ENCODE assay signal across 23 cellular contexts in the genomic region with DNA sequence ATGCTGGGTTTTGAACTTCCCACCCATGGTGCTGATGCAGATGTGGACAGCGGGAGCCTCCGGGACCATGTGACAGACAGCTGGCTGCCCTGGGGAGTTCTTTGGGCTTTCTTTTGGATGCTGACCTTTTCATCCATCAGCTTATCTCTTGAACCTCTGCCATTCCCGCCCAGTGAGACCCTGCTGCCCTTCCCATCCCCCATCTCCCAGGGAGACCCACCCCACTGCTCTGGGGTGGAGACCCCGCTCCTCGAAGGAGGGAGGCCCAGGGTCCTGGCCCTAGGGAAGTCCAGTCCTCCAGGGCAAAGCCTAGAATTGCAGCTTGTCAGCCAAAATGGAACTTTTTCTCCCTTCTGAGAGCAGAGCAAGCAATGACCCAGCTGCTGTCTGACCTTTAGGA.
DNase-seq lines count a peak whose midpoint lies in the region; ATAC-seq, FAIRE-seq and TF ChIP-seq lines count a peak whose summit lies in the region.
"Had no signal": no experiment of that assay in that cellular context is flagged by ENCODE, and none has a peak within 500 bp of the region (broad histone marks: within the 10 kb centered on the region; RNA-seq: fewer than 3 reads in every experiment).

No MANE protein-coding gene starts in this region.

- H3K9me3 ChIP-seq in heart right ventricle (no peaks in the 10 kb centered on the region), endothelial cell of umbilical vein (replicated peaks; ENCODE audit: control insufficient read depth, insufficient read depth, low read length) (no peaks in the 10 kb centered on the region), uterus (no peaks in the 10 kb centered on the region)

- H3K36me3 ChIP-seq in heart right ventricle (no peaks in the 10 kb centered on the region), endothelial cell of umbilical vein (ENCODE audit: control insufficient read depth in 2 of 2, extremely low read depth in 1 of 2, insufficient read depth in 2 of 2, low read length in 2 of 2) (no peaks in the 10 kb centered on the region), uterus (no peaks in the 10 kb centered on the region)

- peaks cover 63% of the 10 kb centered on the region for H3K36me3 Mint-ChIP-seq in osteocyte (ENCODE audit: unreplicated experiment)
- no peaks in the 10 kb centered on the region for H3K36me3 Mint-ChIP-seq in activated naive CD4-positive, alpha-beta T cell treated with anti-CD3 and anti-CD28 coated beads, Interleukin-2, amount 10 ng/mL, durations not matched to agents 7 days and 5 days
- H3K36me3 Mint-ChIP-seq: CD4-positive, CD25-positive, alpha-beta regulatory T cell had no signal

- no peak for FAIRE-seq in endothelial cell of umbilical vein (lab: Jason Lieb, UNC)
- FAIRE-seq: G401.6, H54, RCC 7860 had no signal

- ATAC-seq in heart right ventricle (peak in 1 of 8 donors; percentile 2), Right ventricle myocardium superior (ENCODE audit: poor library complexity) (no peak)

- no peaks in the 10 kb centered on the region for H4K20me1 ChIP-seq in endothelial cell of umbilical vein (replicated peaks; ENCODE audit: control insufficient read depth, extremely low read depth, insufficient read depth, low read length)

- 51 to 58% methylated on average over 5 of the region's 5 CpGs for WGBS in heart right ventricle, 2 donors

- no peak overlapping the region for H3K4me3 ChIP-seq in heart right ventricle
- no peak overlapping the region for H3K4me3 ChIP-seq in endothelial cell of umbilical vein (replicated peaks in 1 of 3; ENCODE audit: insufficient read depth in 1 of 3, low read depth in 1 of 3, low read length in 3 of 3)
- H3K4me3 ChIP-seq in uterus = no peak overlapping the region

- H3K4me2 ChIP-seq in endothelial cell of umbilical vein (ENCODE audit: insufficient read depth, low read length) = no peak overlapping the region

- POLR2A ChIA-PET in endothelial cell of umbilical vein (lab: Charles Lee) = interaction anchor here (0.7 kb wide), 1 partner anchor 75 kb away, joined by 4 read pairs; no protein-coding TSS in a partner anchor

- H3K79me2 ChIP-seq in endothelial cell of umbilical vein (ENCODE audit: control insufficient read depth, insufficient read depth, low read length) = no peaks in the 10 kb centered on the region

- H3K4me1 ChIP-seq in heart right ventricle (peaks cover 51 to 89% (median 72%) of the 10 kb centered on the region in 9 donors), endothelial cell of umbilical vein (ENCODE audit: control insufficient read depth, extremely low read depth, insufficient read depth, low read length) (peaks cover 26% of the 10 kb centered on the region), uterus (peaks cover 0 to 30% of the 10 kb centered on the region in 2 donors)

- H3K27ac Mint-ChIP-seq in osteocyte (ENCODE audit: unreplicated experiment) = peak overlapping the region; percentile 95
- no peak overlapping the region for H3K27ac Mint-ChIP-seq in activated naive CD4-positive, alpha-beta T cell treated with anti-CD3 and anti-CD28 coated beads, Interleukin-2, amount 10 ng/mL, durations not matched to agents 7 days and 5 days

- TF ChIP-seq POLR2A in endothelial cell of umbilical vein (IDR thresholded peaks at IDR 0.05; ENCODE audit: low read depth, low read length) (no peak), uterus (IDR thresholded peaks at IDR 0.05) (no peak)

- H3K9me1 ChIP-seq in endothelial cell of umbilical vein (replicated peaks; ENCODE audit: control insufficient read depth, extremely low read depth, insufficient read depth, low read length) = no peaks in the 10 kb centered on the region

- H3K27me3 Mint-ChIP-seq in osteocyte (ENCODE audit: unreplicated experiment) = no peaks in the 10 kb centered on the region
- H3K27me3 Mint-ChIP-seq in activated naive CD4-positive, alpha-beta T cell treated with anti-CD3 and anti-CD28 coated beads, Interleukin-2, amount 10 ng/mL, durations not matched to agents 7 days and 5 days = peaks cover 55% of the 10 kb centered on the region

- H3K4me1 Mint-ChIP-seq in osteocyte (ENCODE audit: unreplicated experiment) = peaks cover 61% of the 10 kb centered on the region
- peaks cover 25% of the 10 kb centered on the region for H3K4me1 Mint-ChIP-seq in activated naive CD4-positive, alpha-beta T cell treated with anti-CD3 and anti-CD28 coated beads, Interleukin-2, amount 10 ng/mL, durations not matched to agents 7 days and 5 days
- H3K4me1 Mint-ChIP-seq: CD4-positive, CD25-positive, alpha-beta regulatory T cell had no signal

- H3K27me3 ChIP-seq in heart right ventricle (no peaks in the 10 kb centered on the region), endothelial cell of umbilical vein (ENCODE audit: control insufficient read depth in 2 of 2, insufficient read depth in 2 of 2, low read length in 2 of 2) (no peaks in the 10 kb centered on the region), uterus (no peaks in the 10 kb centered on the region)

- intact Hi-C loops in heart right ventricle (cut with DNase I) (loop anchor here in 1 of 10 donors (10.0 kb wide), 1 partner anchor 113 kb away; no protein-coding TSS in a partner anchor), Right ventricle myocardium superior (cut with DNase I) (no loop called here), endothelial cell of umbilical vein (cut with micrococcal nuclease) (loop anchor here (1.0 kb wide), 1 partner anchor 62 kb away; no protein-coding TSS in a partner anchor), uterus (cut with DNase I; ENCODE audit: low total_unique reads) (no loop called here)

- no TSS peak for BruUV-seq in endothelial cell of umbilical vein (replicated peaks; lab: Mats Ljungman, UMichigan)

- CTCF ChIA-PET in endothelial cell of umbilical vein (lab: Charles Lee) = interaction anchor here (0.6 to 4.7 kb wide), 13 partner anchors 11 to 306 kb away, joined by 3 to 53 read pairs (median 5); no protein-coding TSS in a partner anchor
- CTCF ChIA-PET in activated naive CD4-positive, alpha-beta T cell treated with anti-CD3 and anti-CD28 coated beads, Interleukin-2, amount 10 ng/mL, durations not matched to agents 7 days and 5 days (lab: Charles Lee) = interaction anchor here (0.7 to 1.2 kb wide), 2 partner anchors 17 to 60 kb away, joined by 3 to 4 read pairs; no protein-coding TSS in a partner anchor

- TF ChIP-seq CTCF in heart right ventricle (IDR thresholded peaks at IDR 0.05) (no peak), endothelial cell of umbilical vein (IDR thresholded peaks at IDR 0.05; ENCODE audit: extremely low read depth in 1 of 2, insufficient read depth in 1 of 2, low read depth in 1 of 2, low read length in 2 of 2) (no peak), osteocyte (IDR thresholded peaks at IDR 0.05) (no peak), uterus (IDR thresholded peaks at IDR 0.05) (no peak)

- no peak overlapping the region for H2AFZ ChIP-seq in endothelial cell of umbilical vein (ENCODE audit: low read depth, low read length)

- DNase-seq in heart right ventricle (peak; percentile 17 to 43), Right ventricle myocardium superior (no peak), endothelial cell of umbilical vein (ENCODE audit: low read depth, low spot score) (no peak), osteocyte (ENCODE audit: extremely low spot score, unreplicated experiment) (no peak), uterus (no peak), occipital lobe (lab: John Stamatoyannopoulos, UW) (no peak), HT-29 (ENCODE audit: low spot score) (no peak)
- no peak for DNase-seq in activated naive CD4-positive, alpha-beta T cell treated with anti-CD3 and anti-CD28 coated beads, Interleukin-2, amount 10 ng/mL, durations not matched to agents 7 days and 5 days
- DNase-seq: 8988T; CD4-positive, CD25-positive, alpha-beta regulatory T cell; COR-L47; DMS 273 treated with DMSO at 0.1 percent for 48 hours; DND-41; KG1; MV-4-11; NCI-H1694 treated with DMSO at 0.1 percent for 48 hours; NCI-H2107; NCI-H2227 treated with DMSO at 0.1 percent for 48 hours; NCI-H510A treated with DMSO at 0.1 percent for 48 hours; NCI-H774 had no signal

- H3K27ac ChIP-seq in heart right ventricle (peak overlapping the region in 9 of 10 donors; percentile 33 to 87 (median 65)), endothelial cell of umbilical vein (ENCODE audit: insufficient read depth, low read depth, low read length) (peak overlapping the region; percentile 17), uterus (peak overlapping the region; percentile 52 to 73)

- no peaks in the 10 kb centered on the region for H3K9me3 Mint-ChIP-seq in osteocyte (ENCODE audit: unreplicated experiment)
- no peaks in the 10 kb centered on the region for H3K9me3 Mint-ChIP-seq in activated naive CD4-positive, alpha-beta T cell treated with anti-CD3 and anti-CD28 coated beads, Interleukin-2, amount 10 ng/mL, durations not matched to agents 7 days and 5 days

- no peak overlapping the region for H3K4me3 Mint-ChIP-seq in osteocyte (ENCODE audit: unreplicated experiment)
- no peak overlapping the region for H3K4me3 Mint-ChIP-seq in activated naive CD4-positive, alpha-beta T cell treated with anti-CD3 and anti-CD28 coated beads, Interleukin-2, amount 10 ng/mL, durations not matched to agents 7 days and 5 days
- H3K4me3 Mint-ChIP-seq: CD4-positive, CD25-positive, alpha-beta regulatory T cell had no signal

- dilution Hi-C loops in endothelial cell of umbilical vein (cut with MboI; ENCODE audit: extremely low pct_ligation_motif_present, low sequenced_read_pairs) = no loop called here

- no peak overlapping the region for H3K9ac ChIP-seq in endothelial cell of umbilical vein (replicated peaks; ENCODE audit: extremely low read depth, insufficient read depth, low read length)

TF ChIP-seq in endothelial cell of umbilical vein, 7 proteins besides CTCF, POLR2A, EP300 and RAD21:
- TF ChIP-seq GATA2 (IDR thresholded peaks at IDR 0.05; ENCODE audit: insufficient read depth, insufficient read length, low read depth, low read length) (no peak), FOS (IDR thresholded peaks at IDR 0.05; ENCODE audit: borderline replicate concordance, insufficient read depth, low read length) (no peak), JUN (IDR thresholded peaks at IDR 0.05; ENCODE audit: borderline replicate concordance, insufficient read depth, insufficient read length, low read depth) (no peak), MYC (IDR thresholded peaks at IDR 0.05; ENCODE audit: low read depth, low read length) (no peak), POLR2AphosphoS5 (IDR thresholded peaks at IDR 0.05; ENCODE audit: insufficient read depth, low read depth, low read length) (no peak), EZH2 (IDR thresholded peaks at IDR 0.05; ENCODE audit: borderline replicate concordance, low read depth, low read length, severe bottlenecking) (no peak), MAX (IDR thresholded peaks at IDR 0.05; ENCODE audit: insufficient read depth, insufficient read length) (no peak)

Comparison
In these comparisons a context has a peak if more than half of its experiments do, and no peak if none do; other contexts are left out.
1. DNase-seq: peak in heart right ventricle (2 of 2); none in Right ventricle myocardium superior (single experiment), endothelial cell of umbilical vein (single experiment), osteocyte (single experiment), uterus (0 of 2), activated naive CD4-positive, alpha-beta T cell treated with anti-CD3 and anti-CD28 coated beads, Interleukin-2, amount 10 ng/mL, durations not matched to agents 7 days and 5 days (single experiment), occipital lobe (single experiment) and HT-29 (single experiment).
2. Peak in every context shown above with its lines, with median percentiles within 50 percentile points of each other: H3K27ac ChIP-seq.